23 cellular contexts compared by ENCODE assay signal in genomic region chr11:37182036-37182435, GRCh38.
"Had no signal": no experiment of that assay in that cellular context is flagged by ENCODE, and none has a peak within 500 bp of the region (broad histone marks: within the 10 kb centered on the region; RNA-seq: fewer than 3 reads in every experiment).

No MANE protein-coding gene starts in this region.

- H3K9ac ChIP-seq: SK-N-SH had no signal

- H3K36me3 ChIP-seq: MG63 had no signal

- H3K27me3 ChIP-seq: MG63 had no signal

- H3K27ac ChIP-seq: RWPE1 had no signal

- H3K4me3 ChIP-seq: MG63 had no signal

- H3K4me2 ChIP-seq: SK-N-SH had no signal

- ATAC-seq: HepG2, Panc1, PC-3 had no signal

- DNase-seq: IMR-90, Karpas-422, KG1, MG63, NCI-H1092, NCI-H1105 treated with DMSO at 0.1 percent for 48 hours, NCI-H1436, NCI-H187, NCI-H2029, NCI-H2081 treated with DMSO at 0.1 percent for 48 hours, NCI-H2171, NCI-H226, NCI-H446, NCI-H510A, NCI-H524 treated with DMSO at 0.1 percent for 48 hours, NCI-H69, NCI-H774, PC-3, SHP77, SK-N-SH had no signal

- H3K9me3 ChIP-seq: MG63, SK-N-SH had no signal
